ENCODE assay signal across 14 cellular contexts in the genomic region with DNA sequence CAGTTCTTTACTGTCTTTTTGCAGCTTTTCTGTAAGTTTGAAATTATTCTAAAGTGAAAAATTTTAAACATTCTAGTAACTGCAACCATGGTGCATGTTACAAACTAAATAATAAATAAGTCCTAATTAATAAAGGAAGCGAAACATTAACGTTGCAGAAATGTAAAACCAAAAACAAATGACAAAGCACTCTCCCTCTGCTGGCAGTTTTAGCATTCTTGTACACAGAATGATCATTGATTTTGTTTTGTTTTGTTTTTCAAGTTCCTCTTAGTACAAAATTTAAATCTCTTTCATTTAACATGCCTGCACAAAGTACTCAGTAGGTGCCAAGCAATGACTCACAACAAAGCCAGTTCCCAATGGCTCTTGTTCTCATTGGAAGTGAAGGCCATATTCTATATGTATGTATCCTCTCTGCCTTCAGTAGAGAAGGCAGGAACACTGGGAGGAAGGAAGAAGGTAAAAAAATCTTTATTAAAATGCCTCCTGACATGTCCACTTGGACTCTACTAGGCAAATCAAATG. TPM values are rescaled to one million over a fixed set of nuclear protein-coding genes. Genes with fewer than 3 reads are reported as not detected.
DNase-seq lines count a peak whose midpoint lies in the region; ATAC-seq and TF ChIP-seq lines count a peak whose summit lies in the region.
"Had no signal": no experiment of that assay in that cellular context is flagged by ENCODE, and none has a peak within 500 bp of the region (broad histone marks: within the 10 kb centered on the region; RNA-seq: fewer than 3 reads in every experiment).

No MANE protein-coding gene starts in this region.

- no peak overlapping the region for H3K4me3 ChIP-seq in choroid plexus epithelial cell (ENCODE audit: low read depth, low read length)
- H3K4me3 ChIP-seq: tibial nerve had no signal

- no peaks in the 10 kb centered on the region for H3K27me3 Mint-ChIP-seq in activated CD8-positive, alpha-beta memory T cell treated with anti-CD3 and anti-CD28 coated beads, Interleukin-2, amount 10 ng/mL, durations not matched to agents 7 days and 5 days

- H3K4me3 Mint-ChIP-seq in activated CD8-positive, alpha-beta memory T cell treated with anti-CD3 and anti-CD28 coated beads, Interleukin-2, amount 10 ng/mL, durations not matched to agents 7 days and 5 days, result peak overlapping the region; percentile 8
- H3K4me3 Mint-ChIP-seq in stimulated activated effector memory CD8-positive, alpha-beta T cell treated with anti-CD3 and anti-CD28 coated beads, Interleukin-12 subunit alpha, Interleukin-12 subunit beta, amount 100 ng/mL, for 72 hours, result peak overlapping the region; percentile 56
- H3K4me3 Mint-ChIP-seq: mesothelial cell of epicardium had no signal

- peaks cover 53% of the 10 kb centered on the region for H3K4me1 Mint-ChIP-seq in activated CD8-positive, alpha-beta memory T cell treated with anti-CD3 and anti-CD28 coated beads, Interleukin-2, amount 10 ng/mL, durations not matched to agents 7 days and 5 days
- peaks cover 59% of the 10 kb centered on the region for H3K4me1 Mint-ChIP-seq in stimulated activated effector memory CD8-positive, alpha-beta T cell treated with anti-CD3 and anti-CD28 coated beads, Interleukin-12 subunit alpha, Interleukin-12 subunit beta, amount 100 ng/mL, for 72 hours

- peak overlapping the region; percentile 88 for H3K27ac Mint-ChIP-seq in activated CD8-positive, alpha-beta memory T cell treated with anti-CD3 and anti-CD28 coated beads, Interleukin-2, amount 10 ng/mL, durations not matched to agents 7 days and 5 days
- peak overlapping the region; percentile 88 for H3K27ac Mint-ChIP-seq in stimulated activated effector memory CD8-positive, alpha-beta T cell treated with anti-CD3 and anti-CD28 coated beads, Interleukin-12 subunit alpha, Interleukin-12 subunit beta, amount 100 ng/mL, for 72 hours
- H3K27ac Mint-ChIP-seq: mesothelial cell of epicardium had no signal

- TF ChIP-seq CTCF in choroid plexus epithelial cell (conservative IDR thresholded peaks at IDR 0.05; ENCODE audit: low read depth, low read length), result no peak

- H3K9me3 Mint-ChIP-seq in activated CD8-positive, alpha-beta memory T cell treated with anti-CD3 and anti-CD28 coated beads, Interleukin-2, amount 10 ng/mL, durations not matched to agents 7 days and 5 days (ENCODE audit: low read depth), result no peaks in the 10 kb centered on the region
- H3K9me3 Mint-ChIP-seq in stimulated activated effector memory CD8-positive, alpha-beta T cell treated with anti-CD3 and anti-CD28 coated beads, Interleukin-12 subunit alpha, Interleukin-12 subunit beta, amount 100 ng/mL, for 72 hours, result no peaks in the 10 kb centered on the region

- DNase-seq in activated CD8-positive, alpha-beta memory T cell treated with anti-CD3 and anti-CD28 coated beads, Interleukin-2, amount 10 ng/mL, durations not matched to agents 7 days and 5 days, result no peak
- DNase-seq in activated CD8-positive, alpha-beta memory T cell treated with anti-CD3 and anti-CD28 coated beads for 24 hours, result no peak
- DNase-seq in MV-4-11 (lab: John Stamatoyannopoulos, UW) (peak; percentile 28), choroid plexus epithelial cell (ENCODE audit: low read depth) (peak; percentile 9), C1 segment of cervical spinal cord (lab: John Stamatoyannopoulos, UW) (no peak), NCI-H774 (lab: John Stamatoyannopoulos, UW) (no peak)
- DNase-seq in stimulated activated effector memory CD8-positive, alpha-beta T cell treated with anti-CD3 and anti-CD28 coated beads, Interleukin-12 subunit alpha, Interleukin-12 subunit beta, amount 100 ng/mL, for 72 hours (ENCODE audit: low spot score in 2 of 2), result no peak
- DNase-seq in stimulated activated CD4-positive, alpha-beta T cell treated with anti-CD3 and anti-CD28 coated beads, Interleukin-4, amount 100 ng/mL, for 24 hours, result no peak
- DNase-seq: DMS53, foreskin melanocyte, GOT3 had no signal

- CTCF ChIA-PET in activated CD8-positive, alpha-beta memory T cell treated with anti-CD3 and anti-CD28 coated beads, Interleukin-2, amount 10 ng/mL, durations not matched to agents 7 days and 5 days (lab: Charles Lee), result no interaction called here

- no peaks in the 10 kb centered on the region for H3K36me3 Mint-ChIP-seq in activated CD8-positive, alpha-beta memory T cell treated with anti-CD3 and anti-CD28 coated beads, Interleukin-2, amount 10 ng/mL, durations not matched to agents 7 days and 5 days
- H3K36me3 Mint-ChIP-seq in stimulated activated effector memory CD8-positive, alpha-beta T cell treated with anti-CD3 and anti-CD28 coated beads, Interleukin-12 subunit alpha, Interleukin-12 subunit beta, amount 100 ng/mL, for 72 hours, result peaks cover 12% of the 10 kb centered on the region

- ATAC-seq in activated CD8-positive, alpha-beta memory T cell treated with anti-CD3 and anti-CD28 coated beads, Interleukin-2, amount 10 ng/mL, durations not matched to agents 7 days and 5 days, result no peak
- ATAC-seq in stimulated activated effector memory CD8-positive, alpha-beta T cell treated with anti-CD3 and anti-CD28 coated beads, Interleukin-12 subunit alpha, Interleukin-12 subunit beta, amount 100 ng/mL, for 72 hours, result no peak

RNA-seq across cellular contexts. Expression of a gene that starts 13.7 kb away (rescaled TPM):
- 1,000 to 10,000 TPM; 6,072 to 7,639 TPM for total RNA-seq in activated CD8-positive, alpha-beta memory T cell treated with anti-CD3 and anti-CD28 coated beads, Interleukin-2, amount 10 ng/mL, durations not matched to agents 7 days and 5 days

RNA-seq across cellular contexts. Expression of a gene that starts 54.8 kb away (rescaled TPM):
- total RNA-seq in activated CD8-positive, alpha-beta memory T cell treated with anti-CD3 and anti-CD28 coated beads, Interleukin-2, amount 10 ng/mL, durations not matched to agents 7 days and 5 days, result not detected
- total RNA-seq: mesothelial cell of epicardium, OCI-LY7 had no signal

Comparison
In these comparisons a context has a peak if more than half of its experiments do, and no peak if none do; other contexts are left out.
1. DNase-seq: peak in MV-4-11 (single experiment) and choroid plexus epithelial cell (single experiment); none in activated CD8-positive, alpha-beta memory T cell treated with anti-CD3 and anti-CD28 coated beads, Interleukin-2, amount 10 ng/mL, durations not matched to agents 7 days and 5 days (single experiment), activated CD8-positive, alpha-beta memory T cell treated with anti-CD3 and anti-CD28 coated beads for 24 hours (single experiment), stimulated activated effector memory CD8-positive, alpha-beta T cell treated with anti-CD3 and anti-CD28 coated beads, Interleukin-12 subunit alpha, Interleukin-12 subunit beta, amount 100 ng/mL, for 72 hours (0 of 2), stimulated activated CD4-positive, alpha-beta T cell treated with anti-CD3 and anti-CD28 coated beads, Interleukin-4, amount 100 ng/mL, for 24 hours (single experiment), C1 segment of cervical spinal cord (0 of 14) and NCI-H774 (single experiment).